Comparison of ENCODE assay signal across 8 cellular contexts in genomic region chr1:221478050-221478949, GRCh38.
A peak's percentile ranks its signal among the peaks of the same experiment; 100 is the strongest.
DNase-seq lines count a peak whose midpoint lies in the region; ATAC-seq and TF ChIP-seq lines count a peak whose summit lies in the region.

No MANE protein-coding gene starts in this region.

- TF ChIP-seq CTCF in AG09309 (IDR thresholded peaks at IDR 0.05; ENCODE audit: control insufficient read depth, insufficient read depth, low read depth, low read length, missing control alignments) (peak; percentile 95), endothelial cell (IDR thresholded peaks at IDR 0.05; ENCODE audit: unreplicated experiment) (no peak)

- no peak overlapping the region for H3K4me3 ChIP-seq in AG09309 (ENCODE audit: control insufficient read depth, low read depth, low read length)

- no peak overlapping the region for H3K27ac Mint-ChIP-seq in activated CD8-positive, alpha-beta T cell treated with anti-CD3 and anti-CD28 coated beads, Interleukin-2, amount 10 ng/mL, durations not matched to agents 7 days and 5 days
- H3K27ac Mint-ChIP-seq in endothelial cell (ENCODE audit: unreplicated experiment) (no peak overlapping the region), naive B cell (peak overlapping the region in 2 of 6 donors; percentile 6 to 74)
- H3K27ac Mint-ChIP-seq in stimulated activated effector memory CD8-positive, alpha-beta T cell treated with anti-CD3 and anti-CD28 coated beads, Interleukin-12 subunit alpha, Interleukin-12 subunit beta, amount 100 ng/mL, for 72 hours = no peak overlapping the region

- CTCF ChIA-PET in activated CD8-positive, alpha-beta T cell treated with anti-CD3 and anti-CD28 coated beads, Interleukin-2, amount 10 ng/mL, durations not matched to agents 7 days and 5 days (lab: Charles Lee) = interaction anchor here (0.7 to 3.4 kb wide), 15 partner anchors 43 to 977 kb away, joined by 3 to 32 read pairs (median 3); partner anchors contain the start of gene DUSP10

- no peaks in the 10 kb centered on the region for H3K4me1 Mint-ChIP-seq in activated CD8-positive, alpha-beta T cell treated with anti-CD3 and anti-CD28 coated beads, Interleukin-2, amount 10 ng/mL, durations not matched to agents 7 days and 5 days (ENCODE audit: low read depth)
- H3K4me1 Mint-ChIP-seq in endothelial cell (ENCODE audit: unreplicated experiment) (no peaks in the 10 kb centered on the region), naive B cell (peaks cover 0 to 4% (median 0%) of the 10 kb centered on the region in 3 donors)
- no peaks in the 10 kb centered on the region for H3K4me1 Mint-ChIP-seq in stimulated activated effector memory CD8-positive, alpha-beta T cell treated with anti-CD3 and anti-CD28 coated beads, Interleukin-12 subunit alpha, Interleukin-12 subunit beta, amount 100 ng/mL, for 72 hours

- H3K4me3 Mint-ChIP-seq in activated CD8-positive, alpha-beta T cell treated with anti-CD3 and anti-CD28 coated beads, Interleukin-2, amount 10 ng/mL, durations not matched to agents 7 days and 5 days = no peak overlapping the region
- H3K4me3 Mint-ChIP-seq in endothelial cell (ENCODE audit: unreplicated experiment) = no peak overlapping the region
- H3K4me3 Mint-ChIP-seq in naive B cell = no peak overlapping the region
- H3K4me3 Mint-ChIP-seq in stimulated activated effector memory CD8-positive, alpha-beta T cell treated with anti-CD3 and anti-CD28 coated beads, Interleukin-12 subunit alpha, Interleukin-12 subunit beta, amount 100 ng/mL, for 72 hours = no peak overlapping the region

- POLR2A ChIA-PET in activated CD8-positive, alpha-beta T cell treated with anti-CD3 and anti-CD28 coated beads, Interleukin-2, amount 10 ng/mL, durations not matched to agents 7 days and 5 days (lab: Charles Lee) = interaction anchor here (0.6 to 1.6 kb wide), 4 partner anchors 7 to 264 kb away, joined by 3 to 7 read pairs (median 3); partner anchors contain the start of gene DUSP10

- ATAC-seq in GM18519 (IDR thresholded peaks at IDR 0.05; ENCODE audit: low FRiP score, unreplicated experiment) = peak; percentile 85
- ATAC-seq in HG03064 (IDR thresholded peaks at IDR 0.05; ENCODE audit: low read depth, unreplicated experiment) = peak; percentile 98
- ATAC-seq in activated CD8-positive, alpha-beta T cell treated with anti-CD3 and anti-CD28 coated beads, Interleukin-2, amount 10 ng/mL, durations not matched to agents 7 days and 5 days = peak; percentile 84
- peak; percentile 42 to 43 for ATAC-seq in naive B cell (ENCODE audit: low read depth in 2 of 2)
- ATAC-seq in stimulated activated effector memory CD8-positive, alpha-beta T cell treated with anti-CD3 and anti-CD28 coated beads, Interleukin-12 subunit alpha, Interleukin-12 subunit beta, amount 100 ng/mL, for 72 hours = peak; percentile 95

- no peaks in the 10 kb centered on the region for H3K9me3 Mint-ChIP-seq in activated CD8-positive, alpha-beta T cell treated with anti-CD3 and anti-CD28 coated beads, Interleukin-2, amount 10 ng/mL, durations not matched to agents 7 days and 5 days (ENCODE audit: insufficient read depth)
- no peaks in the 10 kb centered on the region for H3K9me3 Mint-ChIP-seq in endothelial cell (ENCODE audit: unreplicated experiment)
- H3K9me3 Mint-ChIP-seq in naive B cell = no peaks in the 10 kb centered on the region
- no peaks in the 10 kb centered on the region for H3K9me3 Mint-ChIP-seq in stimulated activated effector memory CD8-positive, alpha-beta T cell treated with anti-CD3 and anti-CD28 coated beads, Interleukin-12 subunit alpha, Interleukin-12 subunit beta, amount 100 ng/mL, for 72 hours

- no peaks in the 10 kb centered on the region for H3K36me3 Mint-ChIP-seq in activated CD8-positive, alpha-beta T cell treated with anti-CD3 and anti-CD28 coated beads, Interleukin-2, amount 10 ng/mL, durations not matched to agents 7 days and 5 days (ENCODE audit: low read depth)
- H3K36me3 Mint-ChIP-seq in endothelial cell (ENCODE audit: low read depth, unreplicated experiment) = no peaks in the 10 kb centered on the region
- H3K36me3 Mint-ChIP-seq in naive B cell = no peaks in the 10 kb centered on the region
- no peaks in the 10 kb centered on the region for H3K36me3 Mint-ChIP-seq in stimulated activated effector memory CD8-positive, alpha-beta T cell treated with anti-CD3 and anti-CD28 coated beads, Interleukin-12 subunit alpha, Interleukin-12 subunit beta, amount 100 ng/mL, for 72 hours

- peaks cover 2% of the 10 kb centered on the region for H3K27me3 Mint-ChIP-seq in activated CD8-positive, alpha-beta T cell treated with anti-CD3 and anti-CD28 coated beads, Interleukin-2, amount 10 ng/mL, durations not matched to agents 7 days and 5 days (ENCODE audit: low read depth)
- H3K27me3 Mint-ChIP-seq in endothelial cell (ENCODE audit: unreplicated experiment) (peaks cover 2% of the 10 kb centered on the region), naive B cell (peaks cover 4 to 14% (median 9%) of the 10 kb centered on the region in 3 donors)

- peak; percentile 77 for DNase-seq in AG09309 (ENCODE audit: low read depth)
- DNase-seq in NCI-H82 (lab: John Stamatoyannopoulos, UW) = peak; percentile 84
- peak; percentile 59 for DNase-seq in activated CD8-positive, alpha-beta T cell treated with anti-CD3 and anti-CD28 coated beads, Interleukin-2, amount 10 ng/mL, durations not matched to agents 7 days and 5 days
- peak; percentile 22 for DNase-seq in endothelial cell (ENCODE audit: low spot score)
- peak; percentile 9 for DNase-seq in naive B cell
- peak; percentile 14 to 60 for DNase-seq in stimulated activated effector memory CD8-positive, alpha-beta T cell treated with anti-CD3 and anti-CD28 coated beads, Interleukin-12 subunit alpha, Interleukin-12 subunit beta, amount 100 ng/mL, for 72 hours (ENCODE audit: low spot score in 2 of 2)

Comparison
In these comparisons a context has a peak if more than half of its experiments do, and no peak if none do; other contexts are left out.
1. DNase-seq: peak in every context shown above with its lines; median percentile 84 in NCI-H82; 77 in AG09309; 59 in activated CD8-positive, alpha-beta T cell treated with anti-CD3 and anti-CD28 coated beads, Interleukin-2, amount 10 ng/mL, durations not matched to agents 7 days and 5 days; 37 in stimulated activated effector memory CD8-positive, alpha-beta T cell treated with anti-CD3 and anti-CD28 coated beads, Interleukin-12 subunit alpha, Interleukin-12 subunit beta, amount 100 ng/mL, for 72 hours; 22 in endothelial cell; 9 in naive B cell.
2. ATAC-seq: peak in every context shown above with its lines; median percentile 98 in HG03064; 95 in stimulated activated effector memory CD8-positive, alpha-beta T cell treated with anti-CD3 and anti-CD28 coated beads, Interleukin-12 subunit alpha, Interleukin-12 subunit beta, amount 100 ng/mL, for 72 hours; 85 in GM18519; 84 in activated CD8-positive, alpha-beta T cell treated with anti-CD3 and anti-CD28 coated beads, Interleukin-2, amount 10 ng/mL, durations not matched to agents 7 days and 5 days; 42 in naive B cell.